23 cellular contexts compared by ENCODE assay signal in the genomic region with DNA sequence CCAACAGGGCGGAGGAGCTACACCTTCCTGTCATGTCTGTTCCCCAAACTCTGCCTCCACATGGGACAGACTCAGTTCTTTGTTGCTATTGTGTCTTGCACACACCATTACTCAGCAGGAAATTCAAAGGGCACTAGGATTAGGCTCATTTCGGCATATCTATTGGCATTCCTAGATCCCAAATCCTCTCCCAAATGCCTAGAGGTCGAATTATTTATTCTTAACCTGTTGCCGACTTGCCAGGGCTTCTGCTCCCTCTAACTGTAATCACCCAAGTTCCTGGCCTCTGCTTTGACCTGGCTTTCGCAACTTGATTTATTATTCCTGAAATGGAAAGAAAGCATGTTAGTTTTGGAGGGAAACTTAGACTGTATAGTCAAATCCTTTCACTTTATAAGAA.
"Had no signal": no experiment of that assay in that cellular context is flagged by ENCODE, and none has a peak within 500 bp of the region (broad histone marks: within the 10 kb centered on the region; RNA-seq: fewer than 3 reads in every experiment).

No MANE protein-coding gene starts in this region.

- H3K4me1 Mint-ChIP-seq: activated naive CD4-positive, alpha-beta T cell treated with anti-CD3 and anti-CD28 coated beads, Interleukin-2, amount 50 U/mL, for 24 hours; endodermal cell had no signal

- DNase-seq: activated CD4-positive, alpha-beta T cell treated with anti-CD3 and anti-CD28 coated beads for 1 hour; activated CD8-positive, alpha-beta memory T cell treated with anti-CD3 and anti-CD28 coated beads for 24 hours; activated CD8-positive, alpha-beta memory T cell treated with anti-CD3 and anti-CD28 coated beads, Interleukin-2, amount 50 U/mL, for 48 hours; activated gamma-delta T cell; activated T-cell treated with anti-CD3 and anti-CD28 coated beads, Interleukin-2, amount 50 U/mL, for 48 hours; endodermal cell; gastrocnemius medialis; heart left ventricle; kidney glomerular epithelial cell; nucleus accumbens; SW 1271; T-helper 2 cell had no signal

- H3K36me3 ChIP-seq: gastrocnemius medialis, heart left ventricle, suprapubic skin had no signal

- H3K27ac ChIP-seq: epithelial cell of prostate, gastrocnemius medialis, suprapubic skin, VCaP had no signal

- H3K27ac Mint-ChIP-seq: activated naive CD4-positive, alpha-beta T cell treated with anti-CD3 and anti-CD28 coated beads, Interleukin-2, amount 50 U/mL, for 24 hours; endodermal cell; mesothelial cell of epicardium; progenitor cell of endocrine pancreas; stimulated activated naive CD8-positive, alpha-beta T cell treated with anti-CD3 and anti-CD28 coated beads, Interleukin-15, Interleukin-2, amounts not matched to agents 100 ng/mL and 50 ng/mL, for 24 hours; type B pancreatic cell had no signal

- H3K27me3 ChIP-seq: gastrocnemius medialis, heart left ventricle, suprapubic skin had no signal

- H3K4me3 Mint-ChIP-seq: activated naive CD4-positive, alpha-beta T cell treated with anti-CD3 and anti-CD28 coated beads, Interleukin-2, amount 50 U/mL, for 24 hours; endodermal cell; mesothelial cell of epicardium; nephron; stimulated activated naive CD8-positive, alpha-beta T cell treated with anti-CD3 and anti-CD28 coated beads, Interleukin-15, Interleukin-2, amounts not matched to agents 100 ng/mL and 50 ng/mL, for 24 hours; type B pancreatic cell had no signal

- H3K36me3 Mint-ChIP-seq: activated naive CD4-positive, alpha-beta T cell treated with anti-CD3 and anti-CD28 coated beads, Interleukin-2, amount 50 U/mL, for 24 hours; mesothelial cell of epicardium; type B pancreatic cell had no signal

- H3K27me3 Mint-ChIP-seq: activated naive CD4-positive, alpha-beta T cell treated with anti-CD3 and anti-CD28 coated beads, Interleukin-2, amount 50 U/mL, for 24 hours; stimulated activated naive CD8-positive, alpha-beta T cell treated with anti-CD3 and anti-CD28 coated beads, Interleukin-15, Interleukin-2, amounts not matched to agents 100 ng/mL and 50 ng/mL, for 24 hours; type B pancreatic cell had no signal

- H3K4me1 ChIP-seq: gastrocnemius medialis, suprapubic skin had no signal

- H3K9me3 Mint-ChIP-seq: endodermal cell; stimulated activated naive CD8-positive, alpha-beta T cell treated with anti-CD3 and anti-CD28 coated beads, Interleukin-15, Interleukin-2, amounts not matched to agents 100 ng/mL and 50 ng/mL, for 24 hours had no signal

- FAIRE-seq: colon had no signal

- ATAC-seq: gastrocnemius medialis, heart left ventricle had no signal

- H3K9me3 ChIP-seq: gastrocnemius medialis, suprapubic skin had no signal

- H3K4me3 ChIP-seq: gastrocnemius medialis, heart left ventricle, lung, suprapubic skin had no signal
